15 cellular contexts compared by ENCODE assay signal in genomic region chr2:44931177-44931795, GRCh38. TPM values are rescaled to one million over a fixed set of nuclear protein-coding genes. Genes with fewer than 3 reads are reported as not detected.
"Had no signal": no experiment of that assay in that cellular context is flagged by ENCODE, and none has a peak within 500 bp of the region (broad histone marks: within the 10 kb centered on the region; RNA-seq: fewer than 3 reads in every experiment).

No MANE protein-coding gene starts in this region.

- ATAC-seq: activated CD4-positive, CD25-positive, alpha-beta regulatory T cell treated with anti-CD3 and anti-CD28 coated beads, Interleukin-2, amount 50 U/mL, for 24 hours; esophagus mucosa; left lobe of liver; natural killer cell treated with Interleukin-12 subunit alpha and Interleukin-12 subunit beta and Interleukin-15 and Interleukin-18, amount 100 ng/mL, for 72 hours had no signal

- DNase-seq: activated CD4-positive, alpha-beta T cell treated with anti-CD3 and anti-CD28 coated beads, Interleukin-2, amount 50 U/mL, for 4 hours; activated naive CD4-positive, alpha-beta T cell treated with anti-CD3 and anti-CD28 coated beads for 36 hours; adrenal gland; stimulated activated CD4-positive, alpha-beta T cell treated with anti-CD3 and anti-CD28 coated beads, Interleukin-4, amount 100 ng/mL, for 4 hours had no signal

- H3K4me1 Mint-ChIP-seq: central memory CD8-positive, alpha-beta T cell had no signal

- H3K27ac Mint-ChIP-seq: activated naive CD4-positive, alpha-beta T cell treated with anti-CD3 and anti-CD28 coated beads for 36 hours; dendritic cell treated with granulocyte-macrophage colony-stimulating factor and Interleukin-4, amounts not matched to agents 40 ng/mL and 50 ng/mL, for 4 days; memory B cell; natural killer cell treated with Interleukin-12 subunit alpha and Interleukin-12 subunit beta and Interleukin-15 and Interleukin-18, amount 100 ng/mL, for 72 hours had no signal

- H3K36me3 Mint-ChIP-seq: memory B cell; natural killer cell treated with Interleukin-12 subunit alpha and Interleukin-12 subunit beta and Interleukin-15 and Interleukin-18, amount 100 ng/mL, for 72 hours had no signal

- H3K9me3 Mint-ChIP-seq: activated naive CD4-positive, alpha-beta T cell treated with anti-CD3 and anti-CD28 coated beads for 36 hours; central memory CD8-positive, alpha-beta T cell; dendritic cell treated with granulocyte-macrophage colony-stimulating factor and Interleukin-4, amounts not matched to agents 40 ng/mL and 50 ng/mL, for 4 days; memory B cell; natural killer cell treated with Interleukin-12 subunit alpha and Interleukin-12 subunit beta and Interleukin-15 and Interleukin-18, amount 100 ng/mL, for 72 hours had no signal

- H3K4me3 Mint-ChIP-seq: activated naive CD4-positive, alpha-beta T cell treated with anti-CD3 and anti-CD28 coated beads for 36 hours; central memory CD8-positive, alpha-beta T cell; dendritic cell treated with granulocyte-macrophage colony-stimulating factor and Interleukin-4, amounts not matched to agents 40 ng/mL and 50 ng/mL, for 4 days; natural killer cell treated with Interleukin-12 subunit alpha and Interleukin-12 subunit beta and Interleukin-15 and Interleukin-18, amount 100 ng/mL, for 72 hours had no signal

RNA-seq across cellular contexts. Expression of gene SIX3, which starts 10.2 kb away (rescaled TPM):
- total RNA-seq: activated naive CD4-positive, alpha-beta T cell treated with anti-CD3 and anti-CD28 coated beads for 36 hours; adrenal gland; esophagus mucosa; fibroblast of villous mesenchyme; left lobe of liver; mucosa of gallbladder; natural killer cell treated with Interleukin-12 subunit alpha and Interleukin-12 subunit beta and Interleukin-15 and Interleukin-18, amount 100 ng/mL, for 72 hours; osteoblast; renal cortical epithelial cell had no signal
- polyA plus RNA-seq: adrenal gland had no signal
